Comparison of ENCODE assay signal across 23 cellular contexts in the genomic region with DNA sequence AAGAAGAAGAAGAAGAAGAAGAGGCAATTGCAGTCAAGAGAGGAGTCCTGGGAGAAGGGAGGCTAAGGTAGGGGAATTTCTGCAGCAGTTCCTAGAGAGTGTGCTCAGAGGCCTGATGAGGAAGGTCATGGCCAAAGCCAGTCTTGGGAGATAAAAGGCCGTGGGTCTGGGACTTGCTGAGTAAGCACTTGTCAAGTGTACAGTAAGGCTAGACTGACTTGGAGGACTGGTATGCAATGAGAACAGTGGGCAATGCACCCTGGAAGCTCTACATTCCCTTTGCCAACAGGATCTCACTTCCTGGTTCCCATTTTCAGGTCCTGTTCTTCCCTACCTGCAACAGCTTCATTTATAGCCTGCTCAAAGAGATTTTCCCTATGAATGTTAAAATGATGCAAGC.
"Had no signal": no experiment of that assay in that cellular context is flagged by ENCODE, and none has a peak within 500 bp of the region (broad histone marks: within the 10 kb centered on the region; RNA-seq: fewer than 3 reads in every experiment).

No MANE protein-coding gene starts in this region.

- H3K36me3 ChIP-seq: MG63 had no signal

- H3K9ac ChIP-seq: SK-N-SH had no signal

- DNase-seq: Karpas-422, KG1, MG63, NCI-H1092, NCI-H1105 treated with DMSO at 0.1 percent for 48 hours, NCI-H1417 treated with DMSO at 0.1 percent for 48 hours, NCI-H146, NCI-H1694 treated with DMSO at 0.1 percent for 48 hours, NCI-H1930, NCI-H2081, NCI-H2171, NCI-H226, NCI-H446, NCI-H510A, NCI-H524 treated with DMSO at 0.1 percent for 48 hours, NCI-H69, NCI-H774, Right ventricle myocardium superior, RPMI8226, SIG-M5, SK-N-SH had no signal

- H3K9me3 ChIP-seq: MG63, SJSA1, SK-N-SH had no signal

- H3K27me3 ChIP-seq: MG63, SJSA1 had no signal

- H3K27ac ChIP-seq: SJSA1 had no signal

- FAIRE-seq: RCC 7860 had no signal

- H3K4me2 ChIP-seq: SK-N-SH had no signal

- H3K4me3 ChIP-seq: MG63, SJSA1 had no signal
